Comparison of ENCODE assay signal across 8 cellular contexts in genomic region chr22:38751422-38752346, GRCh38. TPM values are rescaled to one million over a fixed set of nuclear protein-coding genes. Genes with fewer than 3 reads are reported as not detected.
DNase-seq lines count a peak whose midpoint lies in the region; ATAC-seq and TF ChIP-seq lines count a peak whose summit lies in the region.

No MANE protein-coding gene starts in this region.

- POLR2A ChIA-PET in WTC11 (lab: Charles Lee): interaction anchor here (1.0 kb wide), 1 partner anchor 9 kb away, joined by 4 read pairs; no protein-coding TSS in a partner anchor

- H3K4me1 Mint-ChIP-seq in IgD-negative memory B cell: peaks cover 26 to 32% (median 32%) of the 10 kb centered on the region in 3 donors
- peaks cover 17% of the 10 kb centered on the region for H3K4me1 Mint-ChIP-seq in WTC11

- H3K27me3 Mint-ChIP-seq in IgD-negative memory B cell: no peaks in the 10 kb centered on the region
- peaks cover 4% of the 10 kb centered on the region; the same call in 1 of the 2 replicates for H3K27me3 Mint-ChIP-seq in WTC11 (ENCODE audit: low read depth)

- DNase-seq in GM13976 (ENCODE audit: low spot score) (peak; percentile 87), epithelial cell of prostate (ENCODE audit: low read depth, low spot score) (peak; percentile 70), NCI-H748 treated with DMSO at 0.1 percent for 48 hours (lab: John Stamatoyannopoulos, UW) (no peak), WTC11 (ENCODE audit: low spot score) (no peak)
- peak; percentile 80 for DNase-seq in activated CD4-positive, alpha-beta T cell treated with anti-CD3 and anti-CD28 coated beads for 48 hours
- peak; percentile 69 for DNase-seq in stimulated activated CD4-positive, alpha-beta T cell treated with anti-CD3 and anti-CD28 coated beads, Interleukin-1b, Interleukin-23, amount 100 ng/mL, for 48 hours

- ATAC-seq in GM18502 (IDR thresholded peaks at IDR 0.05; ENCODE audit: poor library complexity, unreplicated experiment): no peak
- ATAC-seq in WTC11: no peak

- no peaks in the 10 kb centered on the region for H3K9me3 Mint-ChIP-seq in IgD-negative memory B cell
- H3K9me3 Mint-ChIP-seq in WTC11: no peaks in the 10 kb centered on the region

- H3K27ac Mint-ChIP-seq in IgD-negative memory B cell (peak overlapping the region; percentile 96 to 100 (median 98)), WTC11 (no peak overlapping the region)

- in situ Hi-C loops in GM13976 (cut with MboI; ENCODE audit: low sequenced_read_pairs, unreplicated experiment): no loop called here

- TF ChIP-seq CTCF in GM13976 (IDR thresholded peaks at IDR 0.05; ENCODE audit: borderline replicate concordance, control extremely low read depth, extremely low read depth, insufficient read depth, missing control alignments) (no peak), WTC11 (IDR thresholded peaks at IDR 0.05) (no peak)

- H3K4me3 Mint-ChIP-seq in IgD-negative memory B cell: peak overlapping the region; percentile 84 to 99 (median 96)
- no peak overlapping the region for H3K4me3 Mint-ChIP-seq in WTC11

- H3K36me3 Mint-ChIP-seq in IgD-negative memory B cell: peaks cover 10% of the 10 kb centered on the region
- H3K36me3 Mint-ChIP-seq in WTC11: peaks cover 6% of the 10 kb centered on the region

- CTCF ChIA-PET in WTC11 (lab: Charles Lee): interaction anchor here (2.7 to 2.8 kb wide), 2 partner anchors 14 to 17 kb away, joined by 10 to 11 read pairs; no protein-coding TSS in a partner anchor

- peak overlapping the region; percentile 79 for H3K27ac ChIP-seq in epithelial cell of prostate

TF ChIP-seq in WTC11, 78 proteins besides CTCF, POLR2A, EP300 and RAD21:
- no peak for TF ChIP-seq ZNF281 (CRISPR knock-in tag; IDR thresholded peaks at IDR 0.05)
- no peak for TF ChIP-seq SOX15 (CRISPR knock-in tag; IDR thresholded peaks at IDR 0.05)
- no peak for TF ChIP-seq CBFB (CRISPR knock-in tag; IDR thresholded peaks at IDR 0.05; ENCODE audit: low read depth)
- no peak for TF ChIP-seq ZMAT4 (CRISPR knock-in tag; IDR thresholded peaks at IDR 0.05)
- no peak for TF ChIP-seq NR1H2 (CRISPR knock-in tag; IDR thresholded peaks at IDR 0.05)
- TF ChIP-seq ELF4 (CRISPR knock-in tag; IDR thresholded peaks at IDR 0.05; ENCODE audit: low read depth): no peak
- no peak for TF ChIP-seq HMGA2 (CRISPR knock-in tag; IDR thresholded peaks at IDR 0.05)

RNA-seq across cellular contexts. Expression of gene SUN2, which starts 4.1 kb away (rescaled TPM):
- 206 TPM for polyA plus RNA-seq in IgD-negative memory B cell
- 17.7 to 30.1 TPM (median 18.6 TPM) in 3 replicates for total RNA-seq in WTC11 (2021)

RNA-seq across cellular contexts. Expression of gene DNAL4, which starts 42.3 kb away (rescaled TPM):
- 9.0 TPM for polyA plus RNA-seq in IgD-negative memory B cell
- total RNA-seq in WTC11 (2021): 11.8 to 12.2 TPM (median 12.1 TPM) in 3 replicates

RNA-seq across cellular contexts. Expression of gene GTPBP1, which starts 45.9 kb away (rescaled TPM):
- 46.7 TPM for polyA plus RNA-seq in IgD-negative memory B cell
- total RNA-seq in WTC11 (2021): 98.9 to 108 TPM (median 101 TPM) in 3 replicates

RNA-seq across cellular contexts. Expression of gene JOSD1, which starts 50.9 kb away (rescaled TPM):
- polyA plus RNA-seq in IgD-negative memory B cell: 5.4 TPM
- 22.2 to 26.2 TPM (median 24.5 TPM) in 3 replicates for total RNA-seq in WTC11 (2021)

Comparison
In these comparisons a context has a peak if more than half of its experiments do, and no peak if none do; other contexts are left out.
1. DNase-seq: peak in GM13976 (single experiment), activated CD4-positive, alpha-beta T cell treated with anti-CD3 and anti-CD28 coated beads for 48 hours (single experiment), epithelial cell of prostate (single experiment) and stimulated activated CD4-positive, alpha-beta T cell treated with anti-CD3 and anti-CD28 coated beads, Interleukin-1b, Interleukin-23, amount 100 ng/mL, for 48 hours (single experiment); none in NCI-H748 treated with DMSO at 0.1 percent for 48 hours (single experiment) and WTC11 (single experiment).